Comparison of ENCODE assay signal across 29 cellular contexts in genomic region chr2:63975437-63976124, GRCh38. TPM values are rescaled to one million over a fixed set of nuclear protein-coding genes. Genes with fewer than 3 reads are reported as not detected.
DNase-seq lines count a peak whose midpoint lies in the region; ATAC-seq, FAIRE-seq and TF ChIP-seq lines count a peak whose summit lies in the region.
"Had no signal": no experiment of that assay in that cellular context is flagged by ENCODE, and none has a peak within 500 bp of the region (broad histone marks: within the 10 kb centered on the region; RNA-seq: fewer than 3 reads in every experiment).

No MANE protein-coding gene starts in this region.

- BruUV-seq in K562 (replicated peaks; lab: Mats Ljungman, UMichigan) = no TSS peak

- H3K9me3 ChIP-seq in K562 (replicated peaks; ENCODE audit: control insufficient read depth, insufficient read depth, low read depth, low read length) = no peaks in the 10 kb centered on the region
- H3K9me3 ChIP-seq: colonic mucosa, esophagus muscularis mucosa, SK-N-SH, spleen had no signal

- H3K4me1 Mint-ChIP-seq in activated CD4-positive, alpha-beta T cell treated with anti-CD3 and anti-CD28 coated beads, Interleukin-2, amount 10 ng/mL, durations not matched to agents 7 days and 5 days = peaks cover 22% of the 10 kb centered on the region
- H3K4me1 Mint-ChIP-seq: B cell, H9, memory B cell, neural crest cell had no signal

- H3K9ac ChIP-seq in K562 (ENCODE audit: insufficient read depth in 1 of 2, low read depth in 2 of 2, low read length in 2 of 2) = no peak overlapping the region
- H3K9ac ChIP-seq: SK-N-SH had no signal

- H3K9me1 ChIP-seq in K562 (ENCODE audit: control insufficient read depth, insufficient read depth, low read length) = no peaks in the 10 kb centered on the region

- in situ Hi-C loops in K562 (cut with MboI) = no loop called here

- no peak for TF ChIP-seq EP300 in K562 (IDR thresholded peaks at IDR 0.05; ENCODE audit: low read length)

- intact Hi-C loops in K562 (cut with micrococcal nuclease) = no loop called here
- intact Hi-C loops in lower leg skin (cut with DNase I; ENCODE audit: low total_unique reads) = loop anchor here (5.0 kb wide), 1 partner anchor 712 kb away; no protein-coding TSS in a partner anchor

- FAIRE-seq in K562 (lab: Jason Lieb, UNC) = no peak
- FAIRE-seq: frontal cortex had no signal

- H3K4me3 ChIP-seq in K562 (no peak overlapping the region), lower leg skin (ENCODE audit: low read depth, poor library complexity, severe bottlenecking) (no peak overlapping the region)
- H3K4me3 ChIP-seq: cardiac muscle cell, colonic mucosa, esophagus muscularis mucosa, spleen had no signal

- no peaks in the 10 kb centered on the region for H3K27me3 ChIP-seq in K562 (ENCODE audit: control insufficient read depth in 2 of 2, insufficient read depth in 2 of 2, low read length in 2 of 2)
- H3K27me3 ChIP-seq: cardiac muscle cell, colonic mucosa, esophagus muscularis mucosa, spleen had no signal

- peak overlapping the region; percentile 49; the same call in 1 of the 3 replicates for H3K27ac ChIP-seq in K562 (ENCODE audit: extremely low read depth, low read depth, low read length)
- H3K27ac ChIP-seq: cardiac muscle cell, colonic mucosa, esophagus muscularis mucosa, spleen, VCaP had no signal

- ATAC-seq in K562 = 0 out of 3 replicates have a peak, but pooled peaks have one; percentile 37
- ATAC-seq: left colon, right cardiac atrium had no signal

- POLR2A ChIA-PET in activated CD4-positive, alpha-beta T cell treated with anti-CD3 and anti-CD28 coated beads, Interleukin-2, amount 10 ng/mL, durations not matched to agents 7 days and 5 days (lab: Charles Lee) = no interaction called here
- POLR2A ChIA-PET in K562 (lab: Yijun Ruan, JAX) = interaction anchor here (0.6 to 1.3 kb wide), 4 partner anchors 10 to 168 kb away, joined by 3 read pairs; no protein-coding TSS in a partner anchor

- H3K4me1 ChIP-seq in K562 (replicated peaks in 1 of 2; ENCODE audit: control insufficient read depth in 2 of 2, insufficient read depth in 2 of 2, low read length in 2 of 2) = no peaks in the 10 kb centered on the region; a peak in 1 of 5 replicates
- H3K4me1 ChIP-seq: colonic mucosa, esophagus muscularis mucosa, spleen had no signal

- TF ChIP-seq POLR2A in K562 (conservative IDR thresholded peaks at IDR 0.05) (no peak), lower leg skin (IDR thresholded peaks at IDR 0.05) (no peak)

- no peak for TF ChIP-seq CTCF in K562 (IDR thresholded peaks at IDR 0.05 in 2 of 3, conservative IDR thresholded peaks at IDR 0.05 in 1 of 3; ENCODE audit: insufficient read depth in 2 of 3, low read depth in 1 of 3, low read length in 3 of 3)
- TF ChIP-seq CTCF in lower leg skin (IDR thresholded peaks at IDR 0.05) = no peak

- no peaks in the 10 kb centered on the region for H3K27me3 Mint-ChIP-seq in activated CD4-positive, alpha-beta T cell treated with anti-CD3 and anti-CD28 coated beads, Interleukin-2, amount 10 ng/mL, durations not matched to agents 7 days and 5 days
- H3K27me3 Mint-ChIP-seq: B cell; CD8-positive, alpha-beta memory T cell; memory B cell had no signal

- CTCF ChIA-PET in activated CD4-positive, alpha-beta T cell treated with anti-CD3 and anti-CD28 coated beads, Interleukin-2, amount 10 ng/mL, durations not matched to agents 7 days and 5 days (lab: Charles Lee) = interaction anchor here (1.3 kb wide), 1 partner anchor 13 kb away, joined by 3 read pairs; no protein-coding TSS in a partner anchor
- CTCF ChIA-PET in K562 (lab: Yijun Ruan, JAX; ENCODE audit: low intra/inter-chr PET ratio) = no interaction called here

- H3K27ac Mint-ChIP-seq in activated CD4-positive, alpha-beta T cell treated with anti-CD3 and anti-CD28 coated beads, Interleukin-2, amount 10 ng/mL, durations not matched to agents 7 days and 5 days = no peak overlapping the region
- H3K27ac Mint-ChIP-seq: B cell, memory B cell had no signal

- no peak overlapping the region for H3K4me3 Mint-ChIP-seq in activated CD4-positive, alpha-beta T cell treated with anti-CD3 and anti-CD28 coated beads, Interleukin-2, amount 10 ng/mL, durations not matched to agents 7 days and 5 days
- H3K4me3 Mint-ChIP-seq: B cell; CD8-positive, alpha-beta memory T cell; H9; memory B cell; neural crest cell had no signal

- DNase-seq in activated CD4-positive, alpha-beta T cell treated with anti-CD3 and anti-CD28 coated beads, Interleukin-2, amount 50 U/mL, for 48 hours = peak; percentile 11 to 41
- DNase-seq in activated CD4-positive, alpha-beta T cell treated with anti-CD3 and anti-CD28 coated beads, Interleukin-2, amount 10 ng/mL, durations not matched to agents 7 days and 5 days = no peak
- DNase-seq in ELR (ENCODE audit: low read depth) = peak; percentile 6
- DNase-seq in K562 (ENCODE audit: extremely low read depth in 1 of 4, low spot score in 3 of 4) = peak; percentile 10 to 18 (median 11)
- DNase-seq in stimulated activated CD4-positive, alpha-beta T cell treated with anti-CD3 and anti-CD28 coated beads, Interleukin-2, amount 100 ng/mL, for 24 hours = peak; percentile 21 to 25
- DNase-seq in lower leg skin (ENCODE audit: low spot score in 2 of 2) = no peak
- DNase-seq in 8988T = no peak
- DNase-seq in Kasumi-1 (lab: John Stamatoyannopoulos, UW) = no peak
- DNase-seq: activated CD4-positive, alpha-beta T cell treated with anti-CD3 and anti-CD28 coated beads, Interleukin-2, amount 50 U/mL, for 4 hours; CD8-positive, alpha-beta memory T cell; colonic mucosa; effector memory CD4-positive, alpha-beta T cell; H9; left colon; NCI-H1092; NCI-H1694 treated with DMSO at 0.1 percent for 48 hours; NCI-H2171; NCI-H524; right cardiac atrium; SK-N-SH; spleen; trophoblast cell had no signal

- H4K20me1 ChIP-seq in K562 (replicated peaks; ENCODE audit: control insufficient read depth, insufficient read depth, low read length) = no peaks in the 10 kb centered on the region

- no peaks in the 10 kb centered on the region for H3K79me2 ChIP-seq in K562 (ENCODE audit: control insufficient read depth, insufficient read depth, low read length)

- H3K9me3 Mint-ChIP-seq in activated CD4-positive, alpha-beta T cell treated with anti-CD3 and anti-CD28 coated beads, Interleukin-2, amount 10 ng/mL, durations not matched to agents 7 days and 5 days = no peaks in the 10 kb centered on the region
- H3K9me3 Mint-ChIP-seq: CD8-positive, alpha-beta memory T cell; H9; memory B cell; neural crest cell had no signal

- H3K4me2 ChIP-seq in K562 (ENCODE audit: insufficient read depth, low read length) = no peak overlapping the region
- H3K4me2 ChIP-seq: SK-N-SH had no signal

- H3K36me3 ChIP-seq in K562 (ENCODE audit: control insufficient read depth, insufficient read depth, low read length) = peaks cover 29% of the 10 kb centered on the region; the same call in 1 of the 3 replicates
- H3K36me3 ChIP-seq: colonic mucosa had no signal

- TF ChIP-seq RAD21 in K562 (CRISPR knock-in tag; conservative IDR thresholded peaks at IDR 0.05 in 1 of 2, IDR thresholded peaks at IDR 0.05 in 1 of 2) = no peak

- WGBS in K562 (ENCODE audit: insufficient coverage, low coverage, missing lambda C conversion rate) = 83% methylated on average over 14 of the region's 15 CpGs
- WGBS in lower leg skin, 2 donors = 82 to 91% methylated on average over 15 of the region's 15 CpGs

- no peak overlapping the region for H2AFZ ChIP-seq in K562 (ENCODE audit: low read depth, low read length)

- H3K36me3 Mint-ChIP-seq in activated CD4-positive, alpha-beta T cell treated with anti-CD3 and anti-CD28 coated beads, Interleukin-2, amount 10 ng/mL, durations not matched to agents 7 days and 5 days (ENCODE audit: low read depth) = peaks cover 51% of the 10 kb centered on the region

TF ChIP-seq in K562, 482 proteins besides CTCF, POLR2A, EP300 and RAD21 (continues in another document):
- TF ChIP-seq HEY1 (CRISPR knock-in tag; IDR thresholded peaks at IDR 0.05; ENCODE audit: borderline replicate concordance) (no peak), PHF20 (IDR thresholded peaks at IDR 0.05; ENCODE audit: partially characterized antibody) (no peak), TCF7L2 (IDR thresholded peaks at IDR 0.05; ENCODE audit: low read depth, low read length) (no peak), ELF2 (CRISPR knock-in tag; IDR thresholded peaks at IDR 0.05) (no peak), GTF2B (IDR thresholded peaks at IDR 0.05; ENCODE audit: extremely low read depth, insufficient read length) (no peak), SUPT5H (IDR thresholded peaks at IDR 0.05) (no peak), ZNF561 (CRISPR knock-in tag; conservative IDR thresholded peaks at IDR 0.05) (no peak), KDM2B (CRISPR knock-in tag; IDR thresholded peaks at IDR 0.05) (no peak), SMARCE1 (IDR thresholded peaks at IDR 0.05) (no peak), MAFG (tag; conservative IDR thresholded peaks at IDR 0.05) (no peak)

RNA-seq across cellular contexts. Expression of gene VPS54, which starts 43.6 kb away (rescaled TPM):
- 10 to 100 TPM; 16.8 to 17.4 TPM for total RNA-seq in activated CD4-positive, alpha-beta T cell treated with anti-CD3 and anti-CD28 coated beads, Interleukin-2, amount 10 ng/mL, durations not matched to agents 7 days and 5 days
- 11.5 and 34.9 TPM in 2 replicates for total RNA-seq in K562 (2011; cell fraction: chromatin; rRNA removed; ENCODE audit: low replicate concordance)
- 4.5 and 6.2 TPM in 2 replicates for total RNA-seq in K562 (2011; cell fraction: nucleolus; rRNA removed)
- total RNA-seq in K562 (2011; cell fraction: nucleoplasm; rRNA removed) = 10.6 and 14.9 TPM in 2 replicates
- total RNA-seq in K562 (2014; rRNA removed) (11.9 and 12.3 TPM in 2 replicates), K562 (2014; rRNA removed; fragmentation: Illumina TruSeq; extraction: Trizol) (23.2 and 27.2 TPM in 2 replicates), K562 (2015; rRNA removed; fragmentation: Illumina TruSeq; extraction: Trizol) (20.5 and 21.4 TPM in 2 replicates), K562 (2021) (11.1 and 13.1 TPM in 2 replicates), lower leg skin (10 to 100 TPM; 14.8 to 26.4 (median 20.9) TPM)
- polyA plus RNA-seq in K562 (2011; rRNA removed) (19.0 and 20.8 TPM in 2 replicates), K562 (2014; fragmentation: Illumina TruSeq; extraction: Trizol) (13.8 and 15.6 TPM in 2 replicates), K562 (2014; fragmentation: Nextera tagmentation; extraction: Ambion mirVana) (1 to 10 TPM; 4.9 to 6.1 TPM), K562 (2014; rRNA removed) (13.2 and 15.0 TPM in 2 replicates)
- 3.0 and 6.9 TPM in 2 replicates for polyA plus RNA-seq in K562 (2011; cell fraction: cytosol; rRNA removed)
- polyA plus RNA-seq in K562 (2011; cell fraction: nucleus; rRNA removed) = 9.3 and 17.6 TPM in 2 replicates
- 11.5 and 19.7 TPM in 2 replicates for polyA plus RNA-seq in K562 (2012)
- polyA minus RNA-seq in K562 (2011; rRNA and poly(A)+ RNA removed) = 29.0 and 41.4 TPM in 2 replicates
- polyA minus RNA-seq in K562 (2011; cell fraction: cytosol; rRNA and poly(A)+ RNA removed) = 8.3 and 10.3 TPM in 2 replicates
- polyA minus RNA-seq in K562 (2011; cell fraction: nucleus; rRNA and poly(A)+ RNA removed) = 9.7 and 21.3 TPM in 2 replicates

Comparison
In these comparisons a context has a peak if more than half of its experiments do, and no peak if none do; other contexts are left out.
1. DNase-seq: peak in activated CD4-positive, alpha-beta T cell treated with anti-CD3 and anti-CD28 coated beads, Interleukin-2, amount 50 U/mL, for 48 hours (2 of 2), ELR (single experiment), K562 (4 of 4) and stimulated activated CD4-positive, alpha-beta T cell treated with anti-CD3 and anti-CD28 coated beads, Interleukin-2, amount 100 ng/mL, for 24 hours (2 of 2); none in activated CD4-positive, alpha-beta T cell treated with anti-CD3 and anti-CD28 coated beads, Interleukin-2, amount 10 ng/mL, durations not matched to agents 7 days and 5 days (single experiment), lower leg skin (0 of 2), 8988T (single experiment) and Kasumi-1 (0 of 2).